Comparison of ENCODE assay signal across 8 cellular contexts in genomic region chr1:38873027-38873969, GRCh38. TPM values are rescaled to one million over a fixed set of nuclear protein-coding genes. Genes with fewer than 3 reads are reported as not detected.
A peak's percentile ranks its signal among the peaks of the same experiment; 100 is the strongest.
DNase-seq lines count a peak whose midpoint lies in the region; ATAC-seq and TF ChIP-seq lines count a peak whose summit lies in the region.

TSS of gene MYCBP (minus strand) at chr1:38873348. CDS start at chr1:38873305, 43 bp downstream.

- no peaks in the 10 kb centered on the region for H3K9me3 Mint-ChIP-seq in activated CD4-positive, alpha-beta T cell treated with anti-CD3 and anti-CD28 coated beads, Interleukin-2, amount 10 ng/mL, durations not matched to agents 24 days and 14 days

- TF ChIP-seq CTCF in BJ (IDR thresholded peaks at IDR 0.05; ENCODE audit: insufficient read depth, low read depth, low read length): 0 out of 2 replicates have a peak, but pooled peaks have one; percentile 1

- H3K4me3 ChIP-seq in BJ (ENCODE audit: low read depth, low read length): peak within 1 kb of the TSS; percentile 56

- CTCF ChIA-PET in BJ (lab: Yijun Ruan, JAX): no interaction called here

- DNase-seq in BJ (ENCODE audit: low read depth) (peak; percentile 77), NCI-H526 treated with DMSO at 0.1 percent for 48 hours (lab: John Stamatoyannopoulos, UW) (peak; percentile 98), cortex of kidney (lab: John Stamatoyannopoulos, UW) (peak; percentile 33), left colon (peak; percentile 94 to 96)
- DNase-seq in activated CD4-positive, alpha-beta T cell treated with anti-CD3 and anti-CD28 coated beads, Interleukin-2, amount 10 ng/mL, durations not matched to agents 24 days and 14 days: peak; percentile 99
- peak; percentile 97 for DNase-seq in stimulated activated CD4-positive, alpha-beta T cell treated with anti-CD3 and anti-CD28 coated beads, Interleukin-1b, Interleukin-23, amount 100 ng/mL, for 48 hours

- peak within 1 kb of the TSS; percentile 91 for H3K4me3 Mint-ChIP-seq in activated CD4-positive, alpha-beta T cell treated with anti-CD3 and anti-CD28 coated beads, Interleukin-2, amount 10 ng/mL, durations not matched to agents 24 days and 14 days

- H3K36me3 Mint-ChIP-seq in activated CD4-positive, alpha-beta T cell treated with anti-CD3 and anti-CD28 coated beads, Interleukin-2, amount 10 ng/mL, durations not matched to agents 24 days and 14 days (ENCODE audit: low read depth): peaks cover 7% of the 10 kb centered on the region

- POLR2A ChIA-PET in BJ (lab: Charles Lee): no interaction called here

- peaks cover 26% of the 10 kb centered on the region for H3K4me1 Mint-ChIP-seq in activated CD4-positive, alpha-beta T cell treated with anti-CD3 and anti-CD28 coated beads, Interleukin-2, amount 10 ng/mL, durations not matched to agents 24 days and 14 days

- intact Hi-C loops in activated CD4-positive, alpha-beta T cell treated with anti-CD3 and anti-CD28 coated beads, Interleukin-2, amount 10 ng/mL, durations not matched to agents 24 days and 14 days (cut with micrococcal nuclease): loop anchor here (1.0 to 5.0 kb wide), 5 partner anchors 14 to 704 kb away; partner anchors contain the start of genes AKIRIN1, NDUFS5, PABPC4 and RRAGC
- intact Hi-C loops in left colon (cut with DNase I, micrococcal nuclease): no loop called here

- ATAC-seq in GM19324 (IDR thresholded peaks at IDR 0.05; ENCODE audit: low FRiP score, unreplicated experiment) (peak; percentile 96), HG03469 (IDR thresholded peaks at IDR 0.05; ENCODE audit: unreplicated experiment) (peak; percentile 83), left colon (peak; percentile 97)

- no peaks in the 10 kb centered on the region for H3K36me3 ChIP-seq in BJ (ENCODE audit: control insufficient read depth, insufficient read depth, low read length)

- H3K27me3 ChIP-seq in BJ (ENCODE audit: control insufficient read depth, insufficient read depth, low read length): no peaks in the 10 kb centered on the region

- H3K27ac Mint-ChIP-seq in activated CD4-positive, alpha-beta T cell treated with anti-CD3 and anti-CD28 coated beads, Interleukin-2, amount 10 ng/mL, durations not matched to agents 24 days and 14 days: peak within 1 kb of the TSS; percentile 81

- H3K27me3 Mint-ChIP-seq in activated CD4-positive, alpha-beta T cell treated with anti-CD3 and anti-CD28 coated beads, Interleukin-2, amount 10 ng/mL, durations not matched to agents 24 days and 14 days: no peaks in the 10 kb centered on the region

RNA-seq across cellular contexts. Expression of gene MYCBP, which starts in this region (rescaled TPM):
- polyA plus RNA-seq in BJ (2011; rRNA removed): 11.2 and 18.4 TPM in 2 replicates
- polyA minus RNA-seq in BJ (2011; rRNA and poly(A)+ RNA removed): 3.9 and 4.0 TPM in 2 replicates
- 35.1 and 40.7 TPM in 2 replicates for total RNA-seq in activated CD4-positive, alpha-beta T cell treated with anti-CD3 and anti-CD28 coated beads, Interleukin-2, amount 10 ng/mL, durations not matched to agents 24 days and 14 days
- 10 to 100 TPM; 32.7 to 39.3 TPM for total RNA-seq in left colon

Comparison
In these comparisons a context has a peak if more than half of its experiments do, and no peak if none do; other contexts are left out.
1. Peak in every context shown above with its lines: DNase-seq, ATAC-seq and H3K4me3 ChIP-seq.
2. DNase-seq: peak in every context shown above with its lines; median percentile 99 in activated CD4-positive, alpha-beta T cell treated with anti-CD3 and anti-CD28 coated beads, Interleukin-2, amount 10 ng/mL, durations not matched to agents 24 days and 14 days; 98 in NCI-H526 treated with DMSO at 0.1 percent for 48 hours; 97 in stimulated activated CD4-positive, alpha-beta T cell treated with anti-CD3 and anti-CD28 coated beads, Interleukin-1b, Interleukin-23, amount 100 ng/mL, for 48 hours; 95 in left colon; 77 in BJ; 33 in cortex of kidney.